ENCODE assay signal across 10 cellular contexts in the genomic region with DNA sequence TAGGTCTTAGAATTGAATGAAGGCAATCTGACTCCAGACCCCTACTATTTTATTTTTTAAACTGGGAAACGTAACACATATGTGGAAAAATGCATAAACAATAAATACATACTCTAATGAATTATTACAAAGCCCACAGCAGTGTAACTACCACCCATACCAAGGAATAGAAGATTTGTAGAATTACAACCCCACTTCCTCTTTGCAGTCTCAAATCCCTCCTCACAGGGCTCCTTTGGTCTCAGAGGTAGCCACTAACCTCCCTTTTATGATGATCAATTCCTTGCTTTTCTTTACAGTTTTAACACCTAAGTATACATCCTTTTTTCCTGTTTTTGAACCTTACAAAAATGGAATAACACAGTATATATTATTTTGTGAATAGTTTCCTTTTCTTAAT.
"Had no signal": no experiment of that assay in that cellular context is flagged by ENCODE, and none has a peak within 500 bp of the region (broad histone marks: within the 10 kb centered on the region; RNA-seq: fewer than 3 reads in every experiment).

No MANE protein-coding gene starts in this region.

- H3K27ac ChIP-seq: GM23248, HL-60 had no signal

- H3K4me3 Mint-ChIP-seq: HFFc6 had no signal

- H3K9me3 Mint-ChIP-seq: HFFc6, IgD-negative memory B cell had no signal

- H3K9ac ChIP-seq: GM23248 had no signal

- H3K36me3 ChIP-seq: HAP-1 had no signal

- H3K9me3 ChIP-seq: HAP-1 had no signal

- ATAC-seq: HCT116, HepG2 had no signal

- H3K4me3 ChIP-seq: GM23248, HAP-1 had no signal

- FAIRE-seq: HepG2 had no signal

- H3K4me1 ChIP-seq: HAP-1 had no signal

- DNase-seq: GM23248, GOT3, H7, HFFc6, KG1 had no signal

- H2AFZ ChIP-seq: GM23248 had no signal

- H3K27ac Mint-ChIP-seq: HFFc6, IgD-negative memory B cell had no signal

- H3K27me3 Mint-ChIP-seq: IgD-negative memory B cell had no signal
